9 cellular contexts compared by ENCODE assay signal in the genomic region with DNA sequence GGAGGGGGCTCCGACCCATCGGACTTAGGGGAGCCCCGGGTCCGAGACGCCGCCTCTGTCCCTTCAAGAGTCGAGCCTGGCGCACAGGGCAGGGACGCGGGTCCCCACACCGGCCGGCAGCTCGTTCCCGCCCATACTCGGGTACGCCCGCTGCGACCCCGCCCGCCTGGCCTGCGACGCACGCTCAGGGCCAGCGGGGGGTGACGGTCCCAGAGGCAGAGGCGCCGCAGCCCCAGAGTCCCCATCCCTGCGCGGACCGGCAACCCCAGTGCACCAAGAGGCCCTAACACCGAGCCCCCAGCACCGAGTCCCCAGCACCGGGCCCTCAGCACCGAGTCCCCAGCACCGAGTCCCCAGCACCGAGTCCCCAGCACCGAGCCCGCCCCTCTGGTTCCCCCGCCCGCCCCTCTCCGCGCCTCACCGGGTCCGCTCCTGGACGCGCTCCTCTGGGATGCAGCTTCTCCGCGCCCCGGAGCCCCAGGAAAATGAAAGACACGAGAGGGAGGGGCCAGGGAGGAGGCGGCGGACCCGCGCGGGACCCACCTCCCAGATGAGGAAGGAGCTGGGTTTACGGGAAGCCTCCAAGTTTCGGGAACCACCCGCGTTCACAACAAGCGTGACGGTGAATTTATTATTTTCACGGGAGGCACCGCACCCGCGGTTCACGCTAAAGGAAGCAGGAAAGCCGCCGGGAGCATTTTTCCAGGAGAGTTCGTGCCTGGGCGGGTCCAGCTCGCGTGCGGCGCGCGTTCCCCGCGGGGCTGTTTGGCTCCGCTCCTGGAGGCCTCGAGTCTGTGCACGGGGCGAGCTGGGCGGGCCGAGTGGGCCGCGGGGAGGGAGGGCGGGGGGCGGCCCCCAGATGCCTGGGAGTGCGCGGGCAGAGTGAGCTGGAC. TPM values are rescaled to one million over a fixed set of nuclear protein-coding genes. Genes with fewer than 3 reads are reported as not detected.
DNase-seq lines count a peak whose midpoint lies in the region; ATAC-seq and TF ChIP-seq lines count a peak whose summit lies in the region.
"Had no signal": no experiment of that assay in that cellular context is flagged by ENCODE, and none has a peak within 500 bp of the region (broad histone marks: within the 10 kb centered on the region; RNA-seq: fewer than 3 reads in every experiment).

Gene SECTM1, minus strand, starts transcription at position 488 of the 893 bp plus-strand sequence. CDS start 6,526 bp downstream, outside the sequence.

- no peaks in the 10 kb centered on the region for H3K36me3 ChIP-seq in prostate gland
- H3K36me3 ChIP-seq: adrenal gland had no signal

- peaks cover 25% of the 10 kb centered on the region for H3K4me1 ChIP-seq in prostate gland (replicated peaks)

- peak within 1 kb of the TSS; percentile 48 to 56 for H3K4me3 ChIP-seq in prostate gland

- peaks cover 7% of the 10 kb centered on the region for H3K27me3 Mint-ChIP-seq in activated CD8-positive, alpha-beta T cell treated with anti-CD3 and anti-CD28 coated beads, Interleukin-2, amount 10 ng/mL, durations not matched to agents 7 days and 5 days (ENCODE audit: low read depth)

- H3K27ac ChIP-seq in prostate gland: peak within 1 kb of the TSS; percentile 78 to 91

- H3K9me3 Mint-ChIP-seq in activated CD8-positive, alpha-beta T cell treated with anti-CD3 and anti-CD28 coated beads, Interleukin-2, amount 10 ng/mL, durations not matched to agents 7 days and 5 days (ENCODE audit: insufficient read depth): no peaks in the 10 kb centered on the region

- H3K4me3 Mint-ChIP-seq in activated CD8-positive, alpha-beta T cell treated with anti-CD3 and anti-CD28 coated beads, Interleukin-2, amount 10 ng/mL, durations not matched to agents 7 days and 5 days: peak within 1 kb of the TSS; percentile 95

- TF ChIP-seq POLR2A in prostate gland (IDR thresholded peaks at IDR 0.05): no peak

- H3K36me3 Mint-ChIP-seq in activated CD8-positive, alpha-beta T cell treated with anti-CD3 and anti-CD28 coated beads, Interleukin-2, amount 10 ng/mL, durations not matched to agents 7 days and 5 days (ENCODE audit: low read depth): no peaks in the 10 kb centered on the region

- TF ChIP-seq CTCF in prostate gland (IDR thresholded peaks at IDR 0.05): no peak

- H3K9me3 ChIP-seq in prostate gland: no peaks in the 10 kb centered on the region
- H3K9me3 ChIP-seq: adrenal gland had no signal

- WGBS in prostate gland: 1% methylated on average over 45 of the region's 90 CpGs

- POLR2A ChIA-PET in activated CD8-positive, alpha-beta T cell treated with anti-CD3 and anti-CD28 coated beads, Interleukin-2, amount 10 ng/mL, durations not matched to agents 7 days and 5 days (lab: Charles Lee): interaction anchor here (1.2 to 1.5 kb wide), 3 partner anchors 35 to 42 kb away, joined by 4 to 7 read pairs (median 5); no protein-coding TSS in a partner anchor

- H3K4me1 Mint-ChIP-seq in activated CD8-positive, alpha-beta T cell treated with anti-CD3 and anti-CD28 coated beads, Interleukin-2, amount 10 ng/mL, durations not matched to agents 7 days and 5 days (ENCODE audit: low read depth): peaks cover 31% of the 10 kb centered on the region

- DNase-seq in NCI-H345 (lab: John Stamatoyannopoulos, UW) (peak; percentile 23), NCI-H345 treated with DMSO at 0.1 percent for 48 hours (lab: John Stamatoyannopoulos, UW; ENCODE audit: unreplicated experiment) (no peak), Right ventricle myocardium superior (peak; percentile 83), prostate gland (ENCODE audit: low spot score) (no peak), DMS153 treated with DMSO at 0.1 percent for 48 hours (lab: John Stamatoyannopoulos, UW; ENCODE audit: unreplicated experiment) (no peak), NCI-H82 treated with DMSO at 0.1 percent for 48 hours (lab: John Stamatoyannopoulos, UW; ENCODE audit: unreplicated experiment) (no peak)
- no peak for DNase-seq in activated CD8-positive, alpha-beta T cell treated with anti-CD3 and anti-CD28 coated beads, Interleukin-2, amount 10 ng/mL, durations not matched to agents 7 days and 5 days

- intact Hi-C loops in Right ventricle myocardium superior (cut with DNase I): no loop called here
- intact Hi-C loops in prostate gland (cut with DNase I): no loop called here

- ATAC-seq in activated CD8-positive, alpha-beta T cell treated with anti-CD3 and anti-CD28 coated beads, Interleukin-2, amount 10 ng/mL, durations not matched to agents 7 days and 5 days: peak; percentile 38
- ATAC-seq in Right ventricle myocardium superior (ENCODE audit: poor library complexity) (peak; percentile 55), GM18519 (IDR thresholded peaks at IDR 0.05; ENCODE audit: low FRiP score, unreplicated experiment) (no peak)

- CTCF ChIA-PET in activated CD8-positive, alpha-beta T cell treated with anti-CD3 and anti-CD28 coated beads, Interleukin-2, amount 10 ng/mL, durations not matched to agents 7 days and 5 days (lab: Charles Lee): interaction anchor here (1.0 to 2.4 kb wide), 6 partner anchors 9 to 35 kb away, joined by 3 to 10 read pairs (median 6); partner anchors contain the start of gene CD7

- no peaks in the 10 kb centered on the region for H3K27me3 ChIP-seq in prostate gland (replicated peaks; ENCODE audit: insufficient read depth)
- H3K27me3 ChIP-seq: adrenal gland had no signal

- H3K27ac Mint-ChIP-seq in activated CD8-positive, alpha-beta T cell treated with anti-CD3 and anti-CD28 coated beads, Interleukin-2, amount 10 ng/mL, durations not matched to agents 7 days and 5 days: peak within 1 kb of the TSS; percentile 95

RNA-seq across cellular contexts. Expression of gene SECTM1, which starts in this region (rescaled TPM):
- under 1 TPM; 0.92 to 0.94 TPM for total RNA-seq in activated CD8-positive, alpha-beta T cell treated with anti-CD3 and anti-CD28 coated beads, Interleukin-2, amount 10 ng/mL, durations not matched to agents 7 days and 5 days
- total RNA-seq in Right ventricle myocardium superior: 4.3 TPM
- 10 to 100 TPM in 1 of 2 donors, 1 to 10 TPM in 1; 9.0 to 12.5 TPM for total RNA-seq in prostate gland

Comparison
In these comparisons a context has a peak if more than half of its experiments do, and no peak if none do; other contexts are left out.
1. DNase-seq: peak in NCI-H345 (single experiment) and Right ventricle myocardium superior (single experiment); none in NCI-H345 treated with DMSO at 0.1 percent for 48 hours (single experiment), activated CD8-positive, alpha-beta T cell treated with anti-CD3 and anti-CD28 coated beads, Interleukin-2, amount 10 ng/mL, durations not matched to agents 7 days and 5 days (single experiment), prostate gland (single experiment), DMS153 treated with DMSO at 0.1 percent for 48 hours (single experiment) and NCI-H82 treated with DMSO at 0.1 percent for 48 hours (single experiment).
2. Peak in ATAC-seq in activated CD8-positive, alpha-beta T cell treated with anti-CD3 and anti-CD28 coated beads, Interleukin-2, amount 10 ng/mL, durations not matched to agents 7 days and 5 days; RNA of the gene not detected or under 1 TPM.